13 cellular contexts compared by ENCODE assay signal in the genomic region with DNA sequence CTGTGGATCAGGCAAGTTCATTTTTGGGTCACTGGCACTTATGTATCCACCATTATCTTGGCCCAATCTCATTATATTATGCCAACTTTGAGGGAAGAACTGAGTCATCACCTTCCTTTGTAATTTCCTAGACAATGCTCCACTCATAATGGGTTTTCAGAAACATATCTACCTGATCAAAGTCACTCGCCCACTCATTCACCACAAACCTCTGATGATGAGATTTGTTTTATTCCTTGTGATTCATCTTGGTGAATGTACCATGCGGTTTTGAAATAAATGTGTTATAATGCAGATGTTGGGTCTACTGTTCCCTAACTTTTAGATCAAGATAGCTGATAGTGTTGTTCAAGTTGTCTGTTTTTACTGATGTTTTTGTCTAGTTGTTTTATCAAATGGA.
A peak's percentile ranks its signal among the peaks of the same experiment; 100 is the strongest.
DNase-seq lines count a peak whose midpoint lies in the region; ATAC-seq and TF ChIP-seq lines count a peak whose summit lies in the region.
"Had no signal": no experiment of that assay in that cellular context is flagged by ENCODE, and none has a peak within 500 bp of the region (broad histone marks: within the 10 kb centered on the region; RNA-seq: fewer than 3 reads in every experiment).

No MANE protein-coding gene starts in this region.

- H3K36me3 Mint-ChIP-seq in chondrocyte (ENCODE audit: low read depth): no peaks in the 10 kb centered on the region

- peaks cover 10% of the 10 kb centered on the region for H3K4me1 Mint-ChIP-seq in chondrocyte (ENCODE audit: low read depth)

- DNase-seq in activated CD4-positive, alpha-beta T cell treated with anti-CD3 and anti-CD28 coated beads for 24 hours (ENCODE audit: low read depth in 2 of 2): peak; percentile 10 to 21
- DNase-seq in activated CD4-positive, alpha-beta T cell treated with anti-CD3 and anti-CD28 coated beads for 1 hour: no peak
- DNase-seq in RPMI7951 (ENCODE audit: low read depth): peak; percentile 99
- DNase-seq in dermis blood vessel endothelial cell: peak; percentile 72
- DNase-seq in stimulated activated CD4-positive, alpha-beta T cell treated with anti-CD3 and anti-CD28 coated beads, Interleukin-4, amount 100 ng/mL, for 48 hours (ENCODE audit: low read depth in 2 of 2): peak; percentile 1 to 42
- DNase-seq in chondrocyte (ENCODE audit: low spot score): no peak
- DNase-seq in heart right ventricle: no peak
- DNase-seq in NCI-H2107 treated with DMSO at 0.1 percent for 48 hours (lab: John Stamatoyannopoulos, UW; ENCODE audit: unreplicated experiment): no peak
- DNase-seq: aorta, NCI-H82, trophoblast cell had no signal

- H3K4me3 ChIP-seq in heart right ventricle: no peak overlapping the region
- H3K4me3 ChIP-seq: lung had no signal

- no peak overlapping the region for H3K27ac Mint-ChIP-seq in chondrocyte (ENCODE audit: unreplicated experiment)

- peaks cover 0 to 5% (median 0%) of the 10 kb centered on the region in 11 donors for H3K9me3 ChIP-seq in heart right ventricle

- no peak overlapping the region for H3K27ac ChIP-seq in heart right ventricle
- H3K27ac ChIP-seq: KMS-11 had no signal

- H3K27me3 Mint-ChIP-seq in chondrocyte (ENCODE audit: low read depth): no peaks in the 10 kb centered on the region

- H3K4me3 Mint-ChIP-seq in chondrocyte (ENCODE audit: unreplicated experiment): no peak overlapping the region

- ATAC-seq in heart right ventricle: no peak

- no peaks in the 10 kb centered on the region for H3K9me3 Mint-ChIP-seq in chondrocyte (ENCODE audit: low read depth)

- H3K27me3 ChIP-seq in heart right ventricle: no peaks in the 10 kb centered on the region

- 78 to 80% methylated on average over 2 of the region's 2 CpGs for WGBS in heart right ventricle, 2 donors

- TF ChIP-seq CTCF in chondrocyte (IDR thresholded peaks at IDR 0.05) (no peak), heart right ventricle (IDR thresholded peaks at IDR 0.05) (no peak)

- no peaks in the 10 kb centered on the region for H3K4me1 ChIP-seq in heart right ventricle

- H3K36me3 ChIP-seq in heart right ventricle: no peaks in the 10 kb centered on the region

- intact Hi-C loops in heart right ventricle (cut with DNase I): no loop called here

Comparison
In these comparisons a context has a peak if more than half of its experiments do, and no peak if none do; other contexts are left out.
1. DNase-seq: peak in activated CD4-positive, alpha-beta T cell treated with anti-CD3 and anti-CD28 coated beads for 24 hours (2 of 2), RPMI7951 (single experiment), dermis blood vessel endothelial cell (single experiment) and stimulated activated CD4-positive, alpha-beta T cell treated with anti-CD3 and anti-CD28 coated beads, Interleukin-4, amount 100 ng/mL, for 48 hours (2 of 2); none in activated CD4-positive, alpha-beta T cell treated with anti-CD3 and anti-CD28 coated beads for 1 hour (single experiment), chondrocyte (single experiment), heart right ventricle (0 of 2) and NCI-H2107 treated with DMSO at 0.1 percent for 48 hours (single experiment).